Comparison of ENCODE assay signal across 8 cellular contexts in the genomic region with DNA sequence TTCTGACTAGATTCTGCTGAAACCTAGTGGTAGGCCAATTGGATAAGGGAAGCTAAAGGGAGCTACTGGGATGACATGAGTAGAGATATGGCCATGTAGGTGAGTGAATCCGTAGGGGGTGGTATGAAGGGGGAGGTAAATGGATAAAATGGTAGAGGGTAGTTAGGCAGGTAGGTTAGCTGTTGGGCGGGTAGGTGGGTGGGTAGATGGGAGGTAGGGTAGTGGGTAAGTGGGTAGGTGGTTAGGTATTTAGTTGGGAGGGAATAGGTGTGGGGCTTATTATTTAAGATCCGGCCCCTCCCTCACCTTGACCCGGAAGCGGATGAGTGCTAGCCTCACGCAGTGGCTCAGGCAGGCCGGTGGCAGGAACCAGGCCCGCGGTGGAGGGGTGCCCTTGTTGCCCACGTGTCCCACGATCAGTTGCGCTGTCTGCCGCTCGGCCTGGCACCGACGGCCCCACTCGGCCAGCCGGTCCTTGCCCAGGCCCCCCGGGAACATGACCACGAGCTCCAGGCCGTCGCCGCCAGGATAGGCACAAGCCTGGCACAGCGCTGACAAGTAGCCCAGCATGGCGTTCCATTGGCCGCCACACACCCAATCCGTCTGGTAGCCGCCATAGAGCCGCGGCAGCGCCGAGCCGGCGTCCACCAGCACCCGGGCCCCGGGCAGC. TPM values are rescaled to one million over a fixed set of nuclear protein-coding genes. Genes with fewer than 3 reads are reported as not detected.
DNase-seq lines count a peak whose midpoint lies in the region; ATAC-seq and TF ChIP-seq lines count a peak whose summit lies in the region.

No MANE protein-coding gene starts in this region.

- H3K9ac ChIP-seq in muscle layer of colon (ENCODE audit: low read length), result peak overlapping the region; percentile 4

- no peak for DNase-seq in BJ (ENCODE audit: low read depth)
- DNase-seq in NOMO-1 treated with DMSO at 0.1 percent for 48 hours (lab: John Stamatoyannopoulos, UW; ENCODE audit: unreplicated experiment), result peak; percentile 27
- DNase-seq in activated CD8-positive, alpha-beta memory T cell treated with anti-CD3 and anti-CD28 coated beads, Interleukin-2, amount 50 U/mL, for 48 hours, result peak; percentile 75
- no peak for DNase-seq in epithelial cell of prostate (ENCODE audit: low read depth, low spot score)
- DNase-seq in stimulated activated CD8-positive, alpha-beta memory T cell treated with anti-CD3 and anti-CD28 coated beads, Interleukin-7, amount 100 ng/mL, for 4 hours (ENCODE audit: low read depth in 2 of 2), result peak; percentile 55 to 58

- CTCF ChIA-PET in BJ (lab: Yijun Ruan, JAX), result interaction anchor here (0.7 kb wide), 1 partner anchor 139 kb away, joined by 4 read pairs; no protein-coding TSS in a partner anchor

- ATAC-seq in GM19035 (IDR thresholded peaks at IDR 0.05; ENCODE audit: unreplicated experiment) (peak; percentile 60), HG03342 (IDR thresholded peaks at IDR 0.05; ENCODE audit: unreplicated experiment) (peak; percentile 56)

- H3K4me3 ChIP-seq in BJ (ENCODE audit: low read depth, low read length) (peak overlapping the region; percentile 64), muscle layer of colon (ENCODE audit: low read depth in 1 of 2, low read length in 2 of 2) (peak overlapping the region; percentile 48 to 64)

- H3K27ac ChIP-seq in epithelial cell of prostate, result peak overlapping the region; percentile 88
- H3K27ac ChIP-seq in muscle layer of colon (ENCODE audit: low read depth, low read length), result peak overlapping the region; percentile 80

- POLR2A ChIA-PET in BJ (lab: Charles Lee), result interaction anchor here (1.0 kb wide), 1 partner anchor 11 kb away, joined by 12 read pairs; no protein-coding TSS in a partner anchor

- TF ChIP-seq CTCF in BJ (IDR thresholded peaks at IDR 0.05; ENCODE audit: insufficient read depth, low read depth, low read length), result no peak

- H3K27me3 ChIP-seq in BJ (ENCODE audit: control insufficient read depth, insufficient read depth, low read length) (no peaks in the 10 kb centered on the region), muscle layer of colon (ENCODE audit: control insufficient read depth in 1 of 2, insufficient read depth in 2 of 2, low read length in 2 of 2) (peaks cover 0 to 4% of the 10 kb centered on the region in 2 donors)

- H3K9me3 ChIP-seq in muscle layer of colon (ENCODE audit: low read length), result no peaks in the 10 kb centered on the region

- H3K4me1 ChIP-seq in muscle layer of colon (ENCODE audit: insufficient read depth, low read length), result peaks cover 16% of the 10 kb centered on the region

- H3K36me3 ChIP-seq in BJ (ENCODE audit: control insufficient read depth, insufficient read depth, low read length) (no peaks in the 10 kb centered on the region), muscle layer of colon (ENCODE audit: insufficient read depth, low read length) (no peaks in the 10 kb centered on the region)

RNA-seq across cellular contexts. Expression of a gene that starts 0.7 kb away (rescaled TPM):
- polyA plus RNA-seq in BJ (2011; rRNA removed), result 3.7 and 4.4 TPM in 2 replicates
- polyA minus RNA-seq in BJ (2011; rRNA and poly(A)+ RNA removed), result 7.8 and 9.9 TPM in 2 replicates

Comparison
In these comparisons a context has a peak if more than half of its experiments do, and no peak if none do; other contexts are left out.
1. DNase-seq: peak in NOMO-1 treated with DMSO at 0.1 percent for 48 hours (single experiment), activated CD8-positive, alpha-beta memory T cell treated with anti-CD3 and anti-CD28 coated beads, Interleukin-2, amount 50 U/mL, for 48 hours (single experiment) and stimulated activated CD8-positive, alpha-beta memory T cell treated with anti-CD3 and anti-CD28 coated beads, Interleukin-7, amount 100 ng/mL, for 4 hours (2 of 2); none in BJ (single experiment) and epithelial cell of prostate (single experiment).